ENCODE assay signal across 8 cellular contexts in genomic region chr6:26272171-26272631, GRCh38.
DNase-seq lines count a peak whose midpoint lies in the region; ATAC-seq and TF ChIP-seq lines count a peak whose summit lies in the region.

No MANE protein-coding gene starts in this region.

- H3K4me1 ChIP-seq in BLaER1 treated with 17β-estradiol and CSF1 and Interleukin-3, amounts not matched to agents 10 nM and 100 nM, result peaks cover 32 to 49% (median 45%) of the 10 kb centered on the region in 10 experiments
- H3K4me1 ChIP-seq in heart right ventricle, result peaks cover 0 to 41% (median 17%) of the 10 kb centered on the region in 9 donors

- ATAC-seq in GM21360 (IDR thresholded peaks at IDR 0.05; ENCODE audit: unreplicated experiment) (peak; percentile 25), heart right ventricle (peak in 6 of 8 donors; percentile 23 to 49 (median 28))

- H3K4me3 Mint-ChIP-seq in activated T-helper 2 cell treated with anti-CD3 and anti-CD28 coated beads, Interferon-gamma antibody, Interleukin-2, Interleukin-4, amounts not matched to agents 10 μg/mL and 5 μg/mL and 100 μg/mL, durations not matched to agents 14 hours and 24 hours and 36 hours (ENCODE audit: low read depth), result no peak overlapping the region

- peaks cover 0 to 6% (median 0%) of the 10 kb centered on the region in 11 experiments; a peak in 1 of 22 replicates for H4K20me1 ChIP-seq in BLaER1 treated with 17β-estradiol and CSF1 and Interleukin-3, amounts not matched to agents 10 nM and 100 nM

- peaks cover 40% of the 10 kb centered on the region for H3K4me1 Mint-ChIP-seq in activated T-helper 2 cell treated with anti-CD3 and anti-CD28 coated beads, Interferon-gamma antibody, Interleukin-2, Interleukin-4, amounts not matched to agents 10 μg/mL and 5 μg/mL and 100 μg/mL, durations not matched to agents 14 hours and 24 hours and 36 hours (ENCODE audit: low read depth)

- no peak for TF ChIP-seq POLR2A in NB4 (IDR thresholded peaks at IDR 0.05; ENCODE audit: extremely low read depth, insufficient read length)

- 1 to 4% methylated on average over 31 of the region's 31 CpGs for WGBS in heart right ventricle, 2 donors

- no peak for TF ChIP-seq CTCF in NB4 (IDR thresholded peaks at IDR 0.05; ENCODE audit: low read depth, low read length)
- TF ChIP-seq CTCF in heart right ventricle (IDR thresholded peaks at IDR 0.05), result no peak
- TF ChIP-seq CTCF in retinal pigment epithelial cell (conservative IDR thresholded peaks at IDR 0.05; ENCODE audit: low read depth, low read length), result no peak
- no peak for TF ChIP-seq CTCF in GM20000 (IDR thresholded peaks at IDR 0.05; ENCODE audit: extremely low read depth, missing control alignments)

- peak overlapping the region; percentile 76 to 94 (median 92) for H3K9ac ChIP-seq in BLaER1 treated with 17β-estradiol and CSF1 and Interleukin-3, amounts not matched to agents 10 nM and 100 nM

- H3K27ac ChIP-seq in BLaER1 treated with 17β-estradiol and CSF1 and Interleukin-3, amounts not matched to agents 10 nM and 100 nM, result peak overlapping the region; percentile 53 to 98 (median 95)
- H3K27ac ChIP-seq in heart right ventricle, result peak overlapping the region in 9 of 10 donors; percentile 45 to 90 (median 59)

- no peaks in the 10 kb centered on the region for H3K9me3 Mint-ChIP-seq in activated T-helper 2 cell treated with anti-CD3 and anti-CD28 coated beads, Interferon-gamma antibody, Interleukin-2, Interleukin-4, amounts not matched to agents 10 μg/mL and 5 μg/mL and 100 μg/mL, durations not matched to agents 14 hours and 24 hours and 36 hours

- H3K36me3 Mint-ChIP-seq in activated T-helper 2 cell treated with anti-CD3 and anti-CD28 coated beads, Interferon-gamma antibody, Interleukin-2, Interleukin-4, amounts not matched to agents 10 μg/mL and 5 μg/mL and 100 μg/mL, durations not matched to agents 14 hours and 24 hours and 36 hours (ENCODE audit: low read depth), result no peaks in the 10 kb centered on the region

- no peaks in the 10 kb centered on the region for H3K9me3 ChIP-seq in BLaER1 treated with 17β-estradiol and CSF1 and Interleukin-3, amounts not matched to agents 10 nM and 100 nM (replicated peaks in 1 of 11)
- no peaks in the 10 kb centered on the region for H3K9me3 ChIP-seq in heart right ventricle

- peak overlapping the region; percentile 61 to 75 (median 70) for H3K4me3 ChIP-seq in BLaER1 treated with 17β-estradiol and CSF1 and Interleukin-3, amounts not matched to agents 10 nM and 100 nM
- peak overlapping the region; percentile 75 for H3K4me3 ChIP-seq in NB4 (ENCODE audit: low read depth, low read length)
- peak overlapping the region; percentile 27 to 64 (median 44) for H3K4me3 ChIP-seq in heart right ventricle
- H3K4me3 ChIP-seq in retinal pigment epithelial cell (ENCODE audit: low read length), result peak overlapping the region; percentile 75

- 0 out of 22 replicates have a peak, but pooled peaks cover 0 to 5% (median 0%) of the 10 kb centered on the region in 11 experiments for H3K27me3 ChIP-seq in BLaER1 treated with 17β-estradiol and CSF1 and Interleukin-3, amounts not matched to agents 10 nM and 100 nM
- H3K27me3 ChIP-seq in heart right ventricle, result peaks cover 10 to 79% (median 60%) of the 10 kb centered on the region in 7 donors

- intact Hi-C loops in activated T-helper 2 cell treated with anti-CD3 and anti-CD28 coated beads, Interferon-gamma antibody, Interleukin-2, Interleukin-4, amounts not matched to agents 10 μg/mL and 5 μg/mL and 100 μg/mL, durations not matched to agents 14 hours and 24 hours and 36 hours (cut with micrococcal nuclease), result loop anchor here (5.0 to 10.0 kb wide), 2 partner anchors 40 to 1623 kb away; a partner anchor contains a TSS
- intact Hi-C loops in heart right ventricle (cut with DNase I), result loop anchor here in 2 of 10 donors (5.0 to 10.0 kb wide), 3 partner anchors 40 to 147 kb away; a partner anchor contains a TSS

- no peak overlapping the region for H3K27ac Mint-ChIP-seq in activated T-helper 2 cell treated with anti-CD3 and anti-CD28 coated beads, Interferon-gamma antibody, Interleukin-2, Interleukin-4, amounts not matched to agents 10 μg/mL and 5 μg/mL and 100 μg/mL, durations not matched to agents 14 hours and 24 hours and 36 hours

- H3K36me3 ChIP-seq in BLaER1 treated with 17β-estradiol and CSF1 and Interleukin-3, amounts not matched to agents 10 nM and 100 nM, result peaks cover 0 to 1% (median 0%) of the 10 kb centered on the region in 11 experiments; a peak in 1 of 22 replicates
- no peaks in the 10 kb centered on the region for H3K36me3 ChIP-seq in heart right ventricle

- H3K4me2 ChIP-seq in BLaER1 treated with 17β-estradiol and CSF1 and Interleukin-3, amounts not matched to agents 10 nM and 100 nM, result peak overlapping the region; percentile 84 to 97 (median 94)

- peak; percentile 48 for DNase-seq in NB4 (ENCODE audit: low read depth)
- DNase-seq in activated T-helper 2 cell treated with anti-CD3 and anti-CD28 coated beads, Interferon-gamma antibody, Interleukin-2, Interleukin-4, amounts not matched to agents 10 μg/mL and 5 μg/mL and 100 μg/mL, durations not matched to agents 14 hours and 24 hours and 36 hours (ENCODE audit: low spot score), result peak; percentile 59
- DNase-seq in heart right ventricle, result peak; percentile 18 to 48
- no peak for DNase-seq in retinal pigment epithelial cell (ENCODE audit: low read depth)
- no peak for DNase-seq in NCI-H446 treated with DMSO at 0.1 percent for 48 hours (lab: John Stamatoyannopoulos, UW)
- no peak for DNase-seq in GM20000 (ENCODE audit: low spot score)

- H3K27me3 Mint-ChIP-seq in activated T-helper 2 cell treated with anti-CD3 and anti-CD28 coated beads, Interferon-gamma antibody, Interleukin-2, Interleukin-4, amounts not matched to agents 10 μg/mL and 5 μg/mL and 100 μg/mL, durations not matched to agents 14 hours and 24 hours and 36 hours (ENCODE audit: low read depth), result no peaks in the 10 kb centered on the region

Comparison
In these comparisons a context has a peak if more than half of its experiments do, and no peak if none do; other contexts are left out.
1. DNase-seq: peak in NB4 (single experiment), activated T-helper 2 cell treated with anti-CD3 and anti-CD28 coated beads, Interferon-gamma antibody, Interleukin-2, Interleukin-4, amounts not matched to agents 10 μg/mL and 5 μg/mL and 100 μg/mL, durations not matched to agents 14 hours and 24 hours and 36 hours (single experiment) and heart right ventricle (2 of 2); none in retinal pigment epithelial cell (single experiment), NCI-H446 treated with DMSO at 0.1 percent for 48 hours (single experiment) and GM20000 (single experiment).
2. Peak in every context shown above with its lines, with median percentiles within 50 percentile points of each other: H3K4me3 ChIP-seq.